ENCODE assay signal across 14 cellular contexts in the genomic region with DNA sequence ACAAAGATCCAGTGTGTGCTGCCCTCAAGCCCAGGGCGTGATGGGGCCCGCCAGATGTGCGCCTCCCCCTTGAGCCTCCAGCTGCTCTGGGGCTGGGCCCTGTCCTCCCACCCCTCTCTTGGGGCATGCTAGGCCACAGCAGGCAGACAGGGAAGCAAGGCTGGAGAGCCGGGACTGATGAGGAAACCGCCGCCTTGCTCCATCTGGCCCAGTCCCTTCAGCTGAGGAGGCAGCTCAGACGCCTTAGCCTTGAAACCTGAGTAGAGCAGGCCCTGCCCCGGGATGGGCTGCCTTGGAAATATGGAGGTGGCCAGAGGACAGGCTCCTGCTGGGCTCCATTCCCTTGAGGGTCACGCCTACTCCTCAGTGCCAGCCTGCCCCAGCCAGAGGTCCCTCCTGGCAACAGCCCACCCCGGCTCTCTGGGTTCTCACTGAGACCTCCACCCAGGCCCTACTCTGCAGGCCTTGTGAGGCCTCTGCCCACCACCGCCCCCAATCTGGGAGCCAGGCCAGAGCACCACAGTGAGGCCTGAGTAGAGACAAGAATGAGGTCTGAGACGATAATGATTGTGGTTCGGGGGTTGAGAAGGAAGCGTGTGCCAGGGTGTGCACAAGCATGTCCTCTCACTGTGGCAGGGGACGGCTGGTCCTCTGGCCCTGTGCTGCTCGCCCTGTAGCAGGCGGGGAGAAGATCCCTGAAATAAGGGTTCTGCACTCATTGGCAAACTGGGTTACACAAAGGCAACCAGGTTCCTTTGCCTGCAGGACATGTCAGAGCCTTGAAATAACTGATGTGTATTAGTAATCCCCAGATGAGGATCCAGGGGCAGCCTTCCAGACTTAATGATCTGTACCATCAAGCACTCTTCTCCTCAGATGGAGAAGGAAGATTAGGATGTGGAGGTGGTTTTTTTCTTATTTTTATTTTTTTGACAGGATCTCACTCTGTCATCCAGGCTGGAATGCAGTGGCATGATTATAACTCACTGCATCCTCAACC. TPM values are rescaled to one million over a fixed set of nuclear protein-coding genes. Genes with fewer than 3 reads are reported as not detected.
DNase-seq lines count a peak whose midpoint lies in the region; ATAC-seq, FAIRE-seq and TF ChIP-seq lines count a peak whose summit lies in the region.
"Had no signal": no experiment of that assay in that cellular context is flagged by ENCODE, and none has a peak within 500 bp of the region (broad histone marks: within the 10 kb centered on the region; RNA-seq: fewer than 3 reads in every experiment).

No MANE protein-coding gene starts in this region.

- H3K9me1 ChIP-seq in K562 (ENCODE audit: control insufficient read depth, insufficient read depth, low read length), result peaks cover 3% of the 10 kb centered on the region

- peak overlapping the region; percentile 68 for H3K27ac Mint-ChIP-seq in stimulated activated naive B cell treated with anti-CD40 and anti-IgM and Interleukin-4, amounts not matched to agents 10 μg/mL and 1 μg/mL and 100 μg/mL, for 72 hours
- H3K27ac Mint-ChIP-seq: activated CD4-positive, alpha-beta T cell treated with anti-CD3 and anti-CD28 coated beads, Interleukin-2, amount 10 ng/mL, durations not matched to agents 7 days and 5 days had no signal

- POLR2A ChIA-PET in HEK293 (lab: Yijun Ruan, JAX), result interaction anchor here (1.2 kb wide), 1 partner anchor 21 kb away, joined by 9 read pairs; no protein-coding TSS in a partner anchor
- POLR2A ChIA-PET in K562 (lab: Yijun Ruan, JAX), result interaction anchor here (0.6 kb wide), 1 partner anchor 11 kb away, joined by 3 read pairs; no protein-coding TSS in a partner anchor

- intact Hi-C loops in K562 (cut with micrococcal nuclease) (no loop called here), kidney (cut with DNase I) (no loop called here)

- no peak overlapping the region for H3K4me3 Mint-ChIP-seq in stimulated activated naive B cell treated with anti-CD40 and anti-IgM and Interleukin-4, amounts not matched to agents 10 μg/mL and 1 μg/mL and 100 μg/mL, for 72 hours
- H3K4me3 Mint-ChIP-seq: activated CD4-positive, alpha-beta T cell treated with anti-CD3 and anti-CD28 coated beads, Interleukin-2, amount 10 ng/mL, durations not matched to agents 7 days and 5 days had no signal

- H3K9me3 Mint-ChIP-seq in stimulated activated naive B cell treated with anti-CD40 and anti-IgM and Interleukin-4, amounts not matched to agents 10 μg/mL and 1 μg/mL and 100 μg/mL, for 72 hours, result no peaks in the 10 kb centered on the region
- H3K9me3 Mint-ChIP-seq: activated CD4-positive, alpha-beta T cell treated with anti-CD3 and anti-CD28 coated beads, Interleukin-2, amount 10 ng/mL, durations not matched to agents 7 days and 5 days had no signal

- peaks cover 25 to 56% of the 10 kb centered on the region in 2 donors for H3K36me3 Mint-ChIP-seq in stimulated activated naive B cell treated with anti-CD40 and anti-IgM and Interleukin-4, amounts not matched to agents 10 μg/mL and 1 μg/mL and 100 μg/mL, for 72 hours

- TF ChIP-seq CTCF in HEK293 (tag by site-specific recombination; IDR thresholded peaks at IDR 0.05), result no peak
- no peak for TF ChIP-seq CTCF in K562 (IDR thresholded peaks at IDR 0.05 in 2 of 3, conservative IDR thresholded peaks at IDR 0.05 in 1 of 3; ENCODE audit: insufficient read depth in 2 of 3, low read depth in 1 of 3, low read length in 3 of 3)
- TF ChIP-seq CTCF in kidney (IDR thresholded peaks at IDR 0.05; ENCODE audit: borderline replicate concordance, extremely low read depth, insufficient read depth), result no peak

- H3K27ac ChIP-seq in HEK293 (ENCODE audit: extremely low read depth, low read depth, low read length), result no peak overlapping the region
- no peak overlapping the region for H3K27ac ChIP-seq in K562 (ENCODE audit: extremely low read depth, low read depth, low read length)
- peak overlapping the region in 1 of 2 donors; percentile 56 for H3K27ac ChIP-seq in kidney (ENCODE audit: low read depth in 2 of 2, low read length in 2 of 2)
- H3K27ac ChIP-seq: brain microvascular endothelial cell, foreskin keratinocyte had no signal

- H3K27me3 ChIP-seq in K562 (ENCODE audit: control insufficient read depth in 2 of 2, insufficient read depth in 2 of 2, low read length in 2 of 2), result no peaks in the 10 kb centered on the region
- H3K27me3 ChIP-seq: brain microvascular endothelial cell had no signal

- CTCF ChIA-PET in HEK293 (lab: Yijun Ruan, JAX), result interaction anchor here (0.6 to 1.2 kb wide), 3 partner anchors 45 to 86 kb away, joined by 3 to 4 read pairs (median 3); no protein-coding TSS in a partner anchor
- CTCF ChIA-PET in K562 (lab: Yijun Ruan, JAX; ENCODE audit: low intra/inter-chr PET ratio), result no interaction called here

- in situ Hi-C loops in K562 (cut with MboI), result no loop called here

- H3K4me1 Mint-ChIP-seq in stimulated activated naive B cell treated with anti-CD40 and anti-IgM and Interleukin-4, amounts not matched to agents 10 μg/mL and 1 μg/mL and 100 μg/mL, for 72 hours, result peaks cover 39 to 75% of the 10 kb centered on the region in 2 donors
- H3K4me1 Mint-ChIP-seq: activated CD4-positive, alpha-beta T cell treated with anti-CD3 and anti-CD28 coated beads, Interleukin-2, amount 10 ng/mL, durations not matched to agents 7 days and 5 days had no signal

- no peak for DNase-seq in K562 (ENCODE audit: extremely low read depth in 1 of 4, low spot score in 3 of 4)
- DNase-seq in kidney, result peak; percentile 69
- no peak for DNase-seq in stimulated activated naive B cell treated with anti-CD40 and anti-IgM and Interleukin-4, amounts not matched to agents 10 μg/mL and 1 μg/mL and 100 μg/mL, for 72 hours
- no peak for DNase-seq in NCI-H2081 (lab: John Stamatoyannopoulos, UW)
- DNase-seq in superior temporal gyrus (ENCODE audit: extremely low spot score), result no peak
- DNase-seq: activated CD4-positive, alpha-beta T cell treated with anti-CD3 and anti-CD28 coated beads, Interleukin-2, amount 10 ng/mL, durations not matched to agents 7 days and 5 days; brain microvascular endothelial cell; DMS53; foreskin keratinocyte; NCI-H1417 treated with DMSO at 0.1 percent for 48 hours had no signal

- no peak for TF ChIP-seq EP300 in K562 (IDR thresholded peaks at IDR 0.05; ENCODE audit: low read length)

- WGBS in K562 (ENCODE audit: insufficient coverage, low coverage, missing lambda C conversion rate), result 84% methylated on average over 13 of the region's 17 CpGs

- no TSS peak for BruUV-seq in K562 (replicated peaks; lab: Mats Ljungman, UMichigan)

- H4K20me1 ChIP-seq in K562 (replicated peaks; ENCODE audit: control insufficient read depth, insufficient read depth, low read length), result peaks cover 36% of the 10 kb centered on the region

- H3K27me3 Mint-ChIP-seq in stimulated activated naive B cell treated with anti-CD40 and anti-IgM and Interleukin-4, amounts not matched to agents 10 μg/mL and 1 μg/mL and 100 μg/mL, for 72 hours, result no peaks in the 10 kb centered on the region
- H3K27me3 Mint-ChIP-seq: activated CD4-positive, alpha-beta T cell treated with anti-CD3 and anti-CD28 coated beads, Interleukin-2, amount 10 ng/mL, durations not matched to agents 7 days and 5 days had no signal

- H3K36me3 ChIP-seq in HEK293 (ENCODE audit: control insufficient read depth in 2 of 2, insufficient read depth in 1 of 2, low read length in 2 of 2) (peaks cover 0 to 19% of the 10 kb centered on the region in 2 experiments; a peak in 1 of 3 replicates), K562 (ENCODE audit: control insufficient read depth, insufficient read depth, low read length) (peaks cover 65% of the 10 kb centered on the region; the same call in 2 of the 3 replicates), kidney (ENCODE audit: control insufficient read depth in 1 of 2, insufficient read depth in 2 of 2, low read length in 2 of 2) (peaks cover 17 to 43% of the 10 kb centered on the region in 2 donors)

- H3K4me1 ChIP-seq in HEK293 (ENCODE audit: control insufficient read depth, insufficient read depth, low read length) (no peaks in the 10 kb centered on the region), K562 (replicated peaks in 1 of 2; ENCODE audit: control insufficient read depth in 2 of 2, insufficient read depth in 2 of 2, low read length in 2 of 2) (peaks cover 10 to 52% of the 10 kb centered on the region in 2 experiments; a peak in 4 of 5 replicates), kidney (ENCODE audit: control insufficient read depth in 1 of 2, insufficient read depth in 1 of 2, low read depth in 1 of 2, low read length in 2 of 2) (peaks cover 17 to 33% of the 10 kb centered on the region in 2 donors)
- H3K4me1 ChIP-seq: foreskin keratinocyte had no signal

- H3K79me2 ChIP-seq in K562 (ENCODE audit: control insufficient read depth, insufficient read depth, low read length), result peaks cover 70% of the 10 kb centered on the region

- H3K4me3 ChIP-seq in HEK293 (ENCODE audit: low read depth, low read length) (no peak overlapping the region), K562 (no peak overlapping the region), kidney (ENCODE audit: low read length in 2 of 2) (no peak overlapping the region)

- peak overlapping the region in 1 of 2 experiments; percentile 71; a peak in 1 of 4 replicates for H3K9ac ChIP-seq in K562 (ENCODE audit: insufficient read depth in 1 of 2, low read depth in 2 of 2, low read length in 2 of 2)
- H3K9ac ChIP-seq in kidney (ENCODE audit: low read length in 2 of 2), result no peak overlapping the region

- ATAC-seq in K562 (no peak; the same call in 2 of the 3 replicates), GM21423 (IDR thresholded peaks at IDR 0.05; ENCODE audit: unreplicated experiment) (no peak), GM18520 (IDR thresholded peaks at IDR 0.05; ENCODE audit: unreplicated experiment) (no peak)
- no peak for ATAC-seq in stimulated activated naive B cell treated with anti-CD40 and anti-IgM and Interleukin-4, amounts not matched to agents 10 μg/mL and 1 μg/mL and 100 μg/mL, for 72 hours (replicated peaks)
- ATAC-seq: foreskin keratinocyte had no signal

- H2AFZ ChIP-seq in K562 (ENCODE audit: low read depth, low read length), result no peak overlapping the region

- no peaks in the 10 kb centered on the region for H3K9me3 ChIP-seq in HEK293 (ENCODE audit: control insufficient read depth, insufficient read depth, low read depth, low read length)
- H3K9me3 ChIP-seq in K562 (replicated peaks; ENCODE audit: control insufficient read depth, insufficient read depth, low read depth, low read length), result no peaks in the 10 kb centered on the region
- H3K9me3 ChIP-seq in kidney (ENCODE audit: control insufficient read depth in 1 of 2, low read length in 2 of 2), result no peaks in the 10 kb centered on the region

- TF ChIP-seq POLR2A in K562 (conservative IDR thresholded peaks at IDR 0.05), result no peak

- no peak overlapping the region for H3K4me2 ChIP-seq in K562 (ENCODE audit: insufficient read depth, low read length)

- no peak for FAIRE-seq in K562 (lab: Jason Lieb, UNC)
- no peak for FAIRE-seq in kidney (lab: Jason Lieb, UNC)
- FAIRE-seq: RCC 7860 had no signal

- no peak for TF ChIP-seq RAD21 in K562 (CRISPR knock-in tag; conservative IDR thresholded peaks at IDR 0.05 in 1 of 2, IDR thresholded peaks at IDR 0.05 in 1 of 2)

RNA-seq across cellular contexts. Expression of a gene that starts 30.9 kb away (rescaled TPM):
- 44.6 and 81.0 TPM in 2 replicates for total RNA-seq in K562 (2011; cell fraction: chromatin; rRNA removed; ENCODE audit: low replicate concordance)
- 52.9 TPM in 2 replicates for total RNA-seq in K562 (2011; cell fraction: nucleolus; rRNA removed)
- total RNA-seq in K562 (2011; cell fraction: nucleoplasm; rRNA removed), result 37.8 and 55.7 TPM in 2 replicates
- total RNA-seq in K562 (2014; rRNA removed) (121 and 123 TPM in 2 replicates), K562 (2014; rRNA removed; fragmentation: Illumina TruSeq; extraction: Trizol) (24.1 and 25.8 TPM in 2 replicates), K562 (2015; rRNA removed; fragmentation: Illumina TruSeq; extraction: Trizol) (40.6 and 45.1 TPM in 2 replicates), K562 (2021) (79.3 and 87.8 TPM in 2 replicates), kidney (122 TPM)
- polyA plus RNA-seq in K562 (2011; rRNA removed) (44.8 and 51.8 TPM in 2 replicates), K562 (2014; fragmentation: Illumina TruSeq; extraction: Trizol) (45.8 and 61.2 TPM in 2 replicates), K562 (2014; fragmentation: Nextera tagmentation; extraction: Ambion mirVana) (1 to 10 TPM; 1.9 to 4.6 TPM), K562 (2014; rRNA removed) (63.8 and 67.0 TPM in 2 replicates), kidney (ENCODE audit: insufficient read depth, low read depth, low replicate concordance) (116 TPM)
- polyA plus RNA-seq in K562 (2011; cell fraction: cytosol; rRNA removed), result 47.3 and 134 TPM in 2 replicates
- polyA plus RNA-seq in K562 (2011; cell fraction: nucleus; rRNA removed), result 34.3 and 47.7 TPM in 2 replicates
- polyA plus RNA-seq in K562 (2012), result 63.1 and 65.7 TPM in 2 replicates
- polyA minus RNA-seq in K562 (2011; rRNA and poly(A)+ RNA removed), result 27.1 and 39.4 TPM in 2 replicates
- 47.5 and 54.4 TPM in 2 replicates for polyA minus RNA-seq in K562 (2011; cell fraction: cytosol; rRNA and poly(A)+ RNA removed)
- polyA minus RNA-seq in K562 (2011; cell fraction: nucleus; rRNA and poly(A)+ RNA removed), result 29.4 and 36.8 TPM in 2 replicates
